ENCODE assay signal across 14 cellular contexts in the genomic region with DNA sequence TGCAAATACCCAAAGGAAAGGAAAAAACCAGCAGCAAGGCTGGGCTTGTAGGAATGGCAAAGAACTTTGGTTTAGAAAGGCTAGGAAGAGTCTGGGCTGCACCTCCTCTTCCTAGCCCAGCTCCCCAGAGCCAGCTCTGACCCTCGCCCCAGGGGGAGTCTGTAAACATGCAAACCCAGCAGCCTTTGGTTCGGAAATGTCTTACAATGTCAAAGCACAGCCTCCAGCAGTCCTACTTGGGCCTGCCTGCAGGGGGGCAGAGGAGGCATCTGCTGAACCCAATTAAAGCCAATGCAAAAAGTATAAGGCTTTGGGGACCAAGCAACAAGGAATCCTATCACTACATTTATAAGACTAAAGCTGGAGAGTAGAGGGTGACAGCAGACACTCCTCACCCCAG. TPM values are rescaled to one million over a fixed set of nuclear protein-coding genes. Genes with fewer than 3 reads are reported as not detected.
A peak's percentile ranks its signal among the peaks of the same experiment; 100 is the strongest.
DNase-seq lines count a peak whose midpoint lies in the region; ATAC-seq and TF ChIP-seq lines count a peak whose summit lies in the region.
"Had no signal": no experiment of that assay in that cellular context is flagged by ENCODE, and none has a peak within 500 bp of the region (broad histone marks: within the 10 kb centered on the region; RNA-seq: fewer than 3 reads in every experiment).

No MANE protein-coding gene starts in this region.

- no peak for DNase-seq in activated T-cell treated with anti-CD3 and anti-CD28 coated beads, Interleukin-2, amount 50 U/mL, for 72 hours
- DNase-seq in activated T-cell treated with anti-CD3 and anti-CD28 coated beads for 4 hours (no peak), NCI-H510A treated with DMSO at 0.1 percent for 48 hours (lab: John Stamatoyannopoulos, UW) (no peak), NCI-H526 treated with DMSO at 0.1 percent for 48 hours (lab: John Stamatoyannopoulos, UW) (no peak)
- no peak for DNase-seq in activated CD4-positive, alpha-beta memory T cell treated with anti-CD3 and anti-CD28 coated beads for 36 hours
- no peak for DNase-seq in naive thymus-derived CD4-positive, alpha-beta T cell
- DNase-seq in stimulated activated CD4-positive, alpha-beta T cell treated with anti-CD3 and anti-CD28 coated beads, Interleukin-1b, Interleukin-23, amount 100 ng/mL, for 48 hours = no peak
- DNase-seq: activated CD4-positive, alpha-beta T cell treated with anti-CD3 and anti-CD28 coated beads, Interleukin-2, amount 50 U/mL, for 4 hours; NCI-H1105; NCI-H345 had no signal

- POLR2A ChIA-PET in activated CD4-positive, alpha-beta memory T cell treated with anti-CD3 and anti-CD28 coated beads for 36 hours (lab: Charles Lee) = no interaction called here
- POLR2A ChIA-PET in naive thymus-derived CD4-positive, alpha-beta T cell (lab: Charles Lee) = interaction anchor here (0.6 to 11.6 kb wide), 7 partner anchors 11 to 1319 kb away, joined by 3 to 204 read pairs (median 3); a partner anchor contains a TSS

- H3K9me3 Mint-ChIP-seq in activated T-cell treated with anti-CD3 and anti-CD28 coated beads, Interleukin-2, amount 50 U/mL, for 72 hours = no peaks in the 10 kb centered on the region
- H3K9me3 Mint-ChIP-seq in activated CD4-positive, alpha-beta memory T cell treated with anti-CD3 and anti-CD28 coated beads for 36 hours = no peaks in the 10 kb centered on the region
- H3K9me3 Mint-ChIP-seq in naive thymus-derived CD4-positive, alpha-beta T cell = no peaks in the 10 kb centered on the region
- H3K9me3 Mint-ChIP-seq: central memory CD8-positive, alpha-beta T cell; T-helper 1 cell treated with Interleukin-12 subunit alpha and Interleukin-12 subunit beta and Interleukin-4 antibody, amounts not matched to agents 30 μg/mL and 1 μg/mL, for 36 hours had no signal

- no peak overlapping the region for H3K4me3 Mint-ChIP-seq in activated T-cell treated with anti-CD3 and anti-CD28 coated beads, Interleukin-2, amount 50 U/mL, for 72 hours
- no peak overlapping the region for H3K4me3 Mint-ChIP-seq in activated CD4-positive, alpha-beta memory T cell treated with anti-CD3 and anti-CD28 coated beads for 36 hours
- peak overlapping the region in 5 of 10 donors; percentile 4 to 93 (median 52) for H3K4me3 Mint-ChIP-seq in naive thymus-derived CD4-positive, alpha-beta T cell
- H3K4me3 Mint-ChIP-seq: central memory CD8-positive, alpha-beta T cell; T-helper 1 cell treated with Interleukin-12 subunit alpha and Interleukin-12 subunit beta and Interleukin-4 antibody, amounts not matched to agents 30 μg/mL and 1 μg/mL, for 36 hours had no signal

- H3K4me1 ChIP-seq in naive thymus-derived CD4-positive, alpha-beta T cell (ENCODE audit: control insufficient read depth in 2 of 2, insufficient read depth in 2 of 2, low read length in 2 of 2) = peaks cover 21 to 40% of the 10 kb centered on the region in 2 donors

- no peaks in the 10 kb centered on the region for H3K27me3 ChIP-seq in naive thymus-derived CD4-positive, alpha-beta T cell (ENCODE audit: control insufficient read depth in 2 of 2, insufficient read depth in 2 of 2, low read length in 2 of 2)

- TF ChIP-seq CTCF in GM12875 (IDR thresholded peaks at IDR 0.05; ENCODE audit: borderline replicate concordance, insufficient read depth, low read depth, low read length) = peak; percentile 17; the same call in 1 of the 2 replicates

- H3K36me3 ChIP-seq in naive thymus-derived CD4-positive, alpha-beta T cell (ENCODE audit: control insufficient read depth in 2 of 3, insufficient read depth in 3 of 3, low read length in 3 of 3) = peaks cover 17 to 87% (median 18%) of the 10 kb centered on the region in 3 experiments

- CTCF ChIA-PET in activated CD4-positive, alpha-beta memory T cell treated with anti-CD3 and anti-CD28 coated beads for 36 hours (lab: Charles Lee) = interaction anchor here (1.6 kb wide), 1 partner anchor 17 kb away, joined by 5 read pairs; no protein-coding TSS in a partner anchor
- CTCF ChIA-PET in naive thymus-derived CD4-positive, alpha-beta T cell (lab: Charles Lee) = no interaction called here

- peak overlapping the region; percentile 87 for H3K27ac Mint-ChIP-seq in activated T-cell treated with anti-CD3 and anti-CD28 coated beads, Interleukin-2, amount 50 U/mL, for 72 hours
- peak overlapping the region; percentile 83 for H3K27ac Mint-ChIP-seq in activated CD4-positive, alpha-beta memory T cell treated with anti-CD3 and anti-CD28 coated beads for 36 hours
- H3K27ac Mint-ChIP-seq in naive thymus-derived CD4-positive, alpha-beta T cell = peak overlapping the region in 8 of 9 donors; percentile 19 to 100 (median 86)
- H3K27ac Mint-ChIP-seq: T-helper 1 cell treated with Interleukin-12 subunit alpha and Interleukin-12 subunit beta and Interleukin-4 antibody, amounts not matched to agents 30 μg/mL and 1 μg/mL, for 36 hours had no signal

- H3K27me3 Mint-ChIP-seq in activated T-cell treated with anti-CD3 and anti-CD28 coated beads, Interleukin-2, amount 50 U/mL, for 72 hours (ENCODE audit: low read depth) = no peaks in the 10 kb centered on the region
- H3K27me3 Mint-ChIP-seq in activated CD4-positive, alpha-beta memory T cell treated with anti-CD3 and anti-CD28 coated beads for 36 hours = no peaks in the 10 kb centered on the region
- no peaks in the 10 kb centered on the region for H3K27me3 Mint-ChIP-seq in naive thymus-derived CD4-positive, alpha-beta T cell
- H3K27me3 Mint-ChIP-seq: central memory CD8-positive, alpha-beta T cell had no signal

- H3K9me3 ChIP-seq in naive thymus-derived CD4-positive, alpha-beta T cell (ENCODE audit: control insufficient read depth in 2 of 3, low read length in 3 of 3) = no peaks in the 10 kb centered on the region

- intact Hi-C loops in activated CD4-positive, alpha-beta memory T cell treated with anti-CD3 and anti-CD28 coated beads for 36 hours (cut with micrococcal nuclease) = no loop called here
- intact Hi-C loops in naive thymus-derived CD4-positive, alpha-beta T cell (cut with micrococcal nuclease) = loop anchor here in 1 of 2 donors (1.0 kb wide), 1 partner anchor 11 kb away; no protein-coding TSS in a partner anchor

- no peak for ATAC-seq in activated T-cell treated with anti-CD3 and anti-CD28 coated beads, Interleukin-2, amount 50 U/mL, for 72 hours (replicated peaks in 1 of 2)
- ATAC-seq in naive thymus-derived CD4-positive, alpha-beta T cell = no peak

- H3K4me3 ChIP-seq in GM12875 (ENCODE audit: low read depth, low read length) = no peak overlapping the region
- no peak overlapping the region for H3K4me3 ChIP-seq in naive thymus-derived CD4-positive, alpha-beta T cell (ENCODE audit: low read length)

- peaks cover 62% of the 10 kb centered on the region for H3K4me1 Mint-ChIP-seq in activated T-cell treated with anti-CD3 and anti-CD28 coated beads, Interleukin-2, amount 50 U/mL, for 72 hours (ENCODE audit: low read depth)
- peaks cover 51% of the 10 kb centered on the region for H3K4me1 Mint-ChIP-seq in activated CD4-positive, alpha-beta memory T cell treated with anti-CD3 and anti-CD28 coated beads for 36 hours (ENCODE audit: low read depth)
- H3K4me1 Mint-ChIP-seq in naive thymus-derived CD4-positive, alpha-beta T cell = peaks cover 37 to 80% (median 70%) of the 10 kb centered on the region in 7 donors

- H3K36me3 Mint-ChIP-seq in activated T-cell treated with anti-CD3 and anti-CD28 coated beads, Interleukin-2, amount 50 U/mL, for 72 hours (ENCODE audit: insufficient read depth in 2 of 2) = peaks cover 4 to 33% of the 10 kb centered on the region in 2 donors
- peaks cover 60% of the 10 kb centered on the region for H3K36me3 Mint-ChIP-seq in activated CD4-positive, alpha-beta memory T cell treated with anti-CD3 and anti-CD28 coated beads for 36 hours
- peaks cover 9 to 54% (median 26%) of the 10 kb centered on the region in 5 donors for H3K36me3 Mint-ChIP-seq in naive thymus-derived CD4-positive, alpha-beta T cell

- peak overlapping the region; percentile 43 for H3K27ac ChIP-seq in naive thymus-derived CD4-positive, alpha-beta T cell (ENCODE audit: low read depth, low read length)

RNA-seq across cellular contexts. Expression of a gene that starts 5.0 kb away (rescaled TPM):
- 10 to 100 TPM; 36.0 to 42.3 TPM for total RNA-seq in activated T-cell treated with anti-CD3 and anti-CD28 coated beads, Interleukin-2, amount 50 U/mL, for 72 hours
- 10 to 100 TPM; 41.5 to 42.8 TPM for total RNA-seq in activated CD4-positive, alpha-beta memory T cell treated with anti-CD3 and anti-CD28 coated beads for 36 hours
- 10 to 100 TPM; 38.1 to 66.2 (median 55.8) TPM for total RNA-seq in naive thymus-derived CD4-positive, alpha-beta T cell
- 10 to 100 TPM; 22.1 to 44.4 TPM for polyA plus RNA-seq in naive thymus-derived CD4-positive, alpha-beta T cell

RNA-seq across cellular contexts. Expression of a gene that starts 5.2 kb away (rescaled TPM):
- 100 to 1,000 TPM; 144 to 161 TPM for total RNA-seq in activated T-cell treated with anti-CD3 and anti-CD28 coated beads, Interleukin-2, amount 50 U/mL, for 72 hours
- 100 to 1,000 TPM; 165 to 171 TPM for total RNA-seq in activated CD4-positive, alpha-beta memory T cell treated with anti-CD3 and anti-CD28 coated beads for 36 hours
- total RNA-seq in naive thymus-derived CD4-positive, alpha-beta T cell = 100 to 1,000 TPM in 3 of 5 experiments, 10 to 100 TPM in 2; 68.4 to 153 (median 105) TPM
- polyA plus RNA-seq in naive thymus-derived CD4-positive, alpha-beta T cell = 100 to 1,000 TPM; 153 to 162 TPM

RNA-seq across cellular contexts. Expression of a gene that starts 10.0 kb away (rescaled TPM):
- total RNA-seq in activated T-cell treated with anti-CD3 and anti-CD28 coated beads, Interleukin-2, amount 50 U/mL, for 72 hours = 100 to 1,000 TPM; 103 to 121 TPM
- total RNA-seq in activated CD4-positive, alpha-beta memory T cell treated with anti-CD3 and anti-CD28 coated beads for 36 hours = 100 to 1,000 TPM; 109 to 111 TPM
- total RNA-seq in naive thymus-derived CD4-positive, alpha-beta T cell = 100 to 1,000 TPM; 102 to 148 (median 109) TPM
- 100 to 1,000 TPM in 1 of 2 donors, 10 to 100 TPM in 1; 61.5 to 112 TPM for polyA plus RNA-seq in naive thymus-derived CD4-positive, alpha-beta T cell

RNA-seq across cellular contexts. Expression of a gene that starts 41.0 kb away (rescaled TPM):
- not detected for total RNA-seq in activated T-cell treated with anti-CD3 and anti-CD28 coated beads, Interleukin-2, amount 50 U/mL, for 72 hours
- not detected for total RNA-seq in activated CD4-positive, alpha-beta memory T cell treated with anti-CD3 and anti-CD28 coated beads for 36 hours
- total RNA-seq in naive thymus-derived CD4-positive, alpha-beta T cell = 1 to 10 TPM in 2 of 5 experiments, not detected in 3; 4.2 to 5.3 TPM
- polyA plus RNA-seq in naive thymus-derived CD4-positive, alpha-beta T cell = not detected

RNA-seq across cellular contexts. Expression of a gene that starts 49.3 kb away (rescaled TPM):
- total RNA-seq in activated T-cell treated with anti-CD3 and anti-CD28 coated beads, Interleukin-2, amount 50 U/mL, for 72 hours = not detected
- not detected for total RNA-seq in activated CD4-positive, alpha-beta memory T cell treated with anti-CD3 and anti-CD28 coated beads for 36 hours
- not detected for total RNA-seq in naive thymus-derived CD4-positive, alpha-beta T cell
- not detected for polyA plus RNA-seq in naive thymus-derived CD4-positive, alpha-beta T cell
- total RNA-seq: mononuclear cell had no signal
